Comparison of ENCODE assay signal across 10 cellular contexts in genomic region chr15:70604671-70605070, GRCh38.
DNase-seq lines count a peak whose midpoint lies in the region; ATAC-seq and TF ChIP-seq lines count a peak whose summit lies in the region.
"Had no signal": no experiment of that assay in that cellular context is flagged by ENCODE, and none has a peak within 500 bp of the region (broad histone marks: within the 10 kb centered on the region; RNA-seq: fewer than 3 reads in every experiment).

No MANE protein-coding gene starts in this region.

- dilution Hi-C loops in mammary epithelial cell (cut with HindIII; ENCODE audit: low sequenced_read_pairs), result no loop called here

- H3K4me3 ChIP-seq in mammary epithelial cell (replicated peaks in 1 of 3; ENCODE audit: insufficient read depth in 1 of 3, low read depth in 2 of 3, low read length in 3 of 3) (no peak overlapping the region), left lung (no peak overlapping the region), thyroid gland (replicated peaks in 1 of 3) (no peak overlapping the region)

- no peaks in the 10 kb centered on the region for H3K36me3 ChIP-seq in mammary epithelial cell (ENCODE audit: insufficient read depth, low read length)
- no peaks in the 10 kb centered on the region for H3K36me3 ChIP-seq in left lung
- H3K36me3 ChIP-seq in thyroid gland, result no peaks in the 10 kb centered on the region

- in situ Hi-C loops in mammary epithelial cell (cut with MboI; ENCODE audit: low sequenced_read_pairs in 2 of 2), result no loop called here

- intact Hi-C loops in mammary epithelial cell (cut with micrococcal nuclease) (no loop called here), left lung (cut with DNase I) (no loop called here), thyroid gland (cut with DNase I) (no loop called here)

- peak; percentile 34 for DNase-seq in NCI-H1092 treated with DMSO at 0.1 percent for 48 hours (lab: John Stamatoyannopoulos, UW)
- no peak for DNase-seq in NCI-H1092 (lab: John Stamatoyannopoulos, UW)
- DNase-seq in mammary epithelial cell, result peak; percentile 51
- no peak for DNase-seq in left lung
- peak; percentile 15 to 40 for DNase-seq in thyroid gland
- DNase-seq in cortex of kidney (lab: John Stamatoyannopoulos, UW), result no peak
- no peak for DNase-seq in NCI-H1105 treated with DMSO at 0.1 percent for 48 hours (lab: John Stamatoyannopoulos, UW)
- DNase-seq: DMS79 had no signal

- H3K27me3 ChIP-seq in mammary epithelial cell (ENCODE audit: insufficient read depth, low read length) (no peaks in the 10 kb centered on the region), left lung (no peaks in the 10 kb centered on the region), thyroid gland (no peaks in the 10 kb centered on the region)

- CTCF ChIA-PET in mammary epithelial cell (lab: Charles Lee; ENCODE audit: low non-redundant PET), result no interaction called here

- no peak overlapping the region for H3K9ac ChIP-seq in mammary epithelial cell (ENCODE audit: insufficient read depth, low read length)

- BruUV-seq in mammary epithelial cell (replicated peaks; lab: Mats Ljungman, UMichigan), result no TSS peak

- H3K9me3 ChIP-seq in mammary epithelial cell (replicated peaks; ENCODE audit: insufficient read depth, low read length), result no peaks in the 10 kb centered on the region
- H3K9me3 ChIP-seq in left lung, result peaks cover 0 to 7% of the 10 kb centered on the region in 2 donors
- H3K9me3 ChIP-seq in thyroid gland, result no peaks in the 10 kb centered on the region

- no peaks in the 10 kb centered on the region for H3K4me1 ChIP-seq in mammary epithelial cell (ENCODE audit: insufficient read depth, low read length)
- H3K4me1 ChIP-seq in left lung, result peaks cover 3 to 4% of the 10 kb centered on the region in 2 donors
- peaks cover 9 to 12% of the 10 kb centered on the region in 2 donors for H3K4me1 ChIP-seq in thyroid gland

- H3K27ac ChIP-seq in mammary epithelial cell (ENCODE audit: insufficient read depth, low read depth, low read length), result no peak overlapping the region
- H3K27ac ChIP-seq in left lung, result peak overlapping the region; percentile 8 to 13
- no peak overlapping the region for H3K27ac ChIP-seq in thyroid gland
- H3K27ac ChIP-seq: 22Rv1 had no signal

- H2AFZ ChIP-seq in mammary epithelial cell (ENCODE audit: low read depth, low read length), result no peak overlapping the region

- no peak for TF ChIP-seq POLR2A in thyroid gland (IDR thresholded peaks at IDR 0.05)

- peak; percentile 29 for ATAC-seq in left lung
- ATAC-seq in HG02870 (IDR thresholded peaks at IDR 0.05; ENCODE audit: unreplicated experiment), result no peak

- WGBS in mammary epithelial cell (ENCODE audit: low coverage, missing lambda C conversion rate), result 26% methylated on average over 15 of the region's 15 CpGs
- 50 to 53% methylated on average over 15 of the region's 15 CpGs for WGBS in thyroid gland, 2 donors

- H3K4me2 ChIP-seq in mammary epithelial cell (ENCODE audit: insufficient read depth, low read depth, low read length), result no peak overlapping the region

- no peaks in the 10 kb centered on the region for H3K79me2 ChIP-seq in mammary epithelial cell (ENCODE audit: insufficient read depth, low read length)

- TF ChIP-seq CTCF in mammary epithelial cell (conservative IDR thresholded peaks at IDR 0.05 in 1 of 2, IDR thresholded peaks at IDR 0.05 in 1 of 2; ENCODE audit: extremely low read depth in 1 of 2, insufficient read depth in 1 of 2, low read depth in 1 of 2, low read length in 2 of 2) (peak; percentile 13 to 17), left lung (IDR thresholded peaks at IDR 0.05) (no peak), thyroid gland (IDR thresholded peaks at IDR 0.05) (no peak)

- no peaks in the 10 kb centered on the region for H4K20me1 ChIP-seq in mammary epithelial cell (ENCODE audit: insufficient read depth, low read length)

Comparison
In these comparisons a context has a peak if more than half of its experiments do, and no peak if none do; other contexts are left out.
1. DNase-seq: peak in NCI-H1092 treated with DMSO at 0.1 percent for 48 hours (single experiment), mammary epithelial cell (single experiment) and thyroid gland (2 of 2); none in NCI-H1092 (single experiment), left lung (0 of 2), cortex of kidney (single experiment) and NCI-H1105 treated with DMSO at 0.1 percent for 48 hours (single experiment).
2. H3K27ac ChIP-seq: peak in left lung (2 of 2); none in mammary epithelial cell (single experiment) and thyroid gland (0 of 3).
3. CTCF ChIP-seq: peak in mammary epithelial cell (2 of 2); none in left lung (0 of 2) and thyroid gland (0 of 6).